ENCODE assay signal across 25 cellular contexts in the genomic region with DNA sequence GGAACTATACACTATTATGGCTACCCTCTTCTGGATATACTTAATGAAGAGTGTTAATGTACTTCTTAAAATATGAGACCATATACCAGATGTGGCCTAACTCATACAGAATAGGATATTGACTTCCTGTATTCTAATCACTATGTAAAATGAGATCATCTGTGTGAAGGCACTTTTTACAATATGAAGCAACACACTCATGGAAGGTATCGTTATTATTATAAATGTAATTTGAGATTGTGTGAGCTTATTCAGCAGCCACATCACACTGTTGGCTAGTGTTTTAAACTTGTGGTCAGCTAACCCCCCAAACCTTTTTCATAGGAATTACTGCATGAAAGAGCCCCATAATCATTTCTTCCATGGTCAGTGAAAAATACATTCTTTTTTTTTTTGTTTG.
DNase-seq lines count a peak whose midpoint lies in the region; ATAC-seq and TF ChIP-seq lines count a peak whose summit lies in the region.
"Had no signal": no experiment of that assay in that cellular context is flagged by ENCODE, and none has a peak within 500 bp of the region (broad histone marks: within the 10 kb centered on the region; RNA-seq: fewer than 3 reads in every experiment).

No MANE protein-coding gene starts in this region.

- no peak for TF ChIP-seq CTCF in astrocyte of the spinal cord (IDR thresholded peaks at IDR 0.05; ENCODE audit: low read depth, low read length)
- no peak for TF ChIP-seq CTCF in fibroblast of mammary gland (conservative IDR thresholded peaks at IDR 0.05; ENCODE audit: control insufficient read depth, insufficient read depth, low read depth, low read length)

- no peaks in the 10 kb centered on the region for H3K4me1 Mint-ChIP-seq in activated CD8-positive, alpha-beta T cell treated with anti-CD3 and anti-CD28 coated beads, Interleukin-2, amount 10 ng/mL, durations not matched to agents 7 days and 5 days (ENCODE audit: low read depth)

- no peak overlapping the region for H3K4me3 Mint-ChIP-seq in activated CD8-positive, alpha-beta T cell treated with anti-CD3 and anti-CD28 coated beads, Interleukin-2, amount 10 ng/mL, durations not matched to agents 7 days and 5 days
- H3K4me3 Mint-ChIP-seq: CD8-positive, alpha-beta T cell; IgD-negative memory B cell had no signal

- H3K36me3 Mint-ChIP-seq in activated CD8-positive, alpha-beta T cell treated with anti-CD3 and anti-CD28 coated beads, Interleukin-2, amount 10 ng/mL, durations not matched to agents 7 days and 5 days (ENCODE audit: low read depth): no peaks in the 10 kb centered on the region
- H3K36me3 Mint-ChIP-seq: CD8-positive, alpha-beta T cell; IgD-negative memory B cell had no signal

- ATAC-seq in GM18868 (IDR thresholded peaks at IDR 0.05; ENCODE audit: unreplicated experiment): no peak
- ATAC-seq in activated CD8-positive, alpha-beta T cell treated with anti-CD3 and anti-CD28 coated beads, Interleukin-2, amount 10 ng/mL, durations not matched to agents 7 days and 5 days: no peak
- ATAC-seq: CD8-positive, alpha-beta T cell; HCT116; Panc1 had no signal

- CTCF ChIA-PET in activated CD8-positive, alpha-beta T cell treated with anti-CD3 and anti-CD28 coated beads, Interleukin-2, amount 10 ng/mL, durations not matched to agents 7 days and 5 days (lab: Charles Lee): no interaction called here

- H3K27me3 ChIP-seq in MG63: no peaks in the 10 kb centered on the region

- in situ Hi-C loops in astrocyte of the spinal cord (cut with HindIII; ENCODE audit: low sequenced_read_pairs): no loop called here

- no peaks in the 10 kb centered on the region for H3K36me3 ChIP-seq in MG63

- no peaks in the 10 kb centered on the region for H3K9me3 Mint-ChIP-seq in activated CD8-positive, alpha-beta T cell treated with anti-CD3 and anti-CD28 coated beads, Interleukin-2, amount 10 ng/mL, durations not matched to agents 7 days and 5 days (ENCODE audit: insufficient read depth)

- POLR2A ChIA-PET in activated CD8-positive, alpha-beta T cell treated with anti-CD3 and anti-CD28 coated beads, Interleukin-2, amount 10 ng/mL, durations not matched to agents 7 days and 5 days (lab: Charles Lee): no interaction called here

- DNase-seq in NCI-H510A treated with DMSO at 0.1 percent for 48 hours (lab: John Stamatoyannopoulos, UW) (peak; percentile 0), NCI-H510A (lab: John Stamatoyannopoulos, UW) (no peak), astrocyte of the spinal cord (ENCODE audit: low read depth, low spot score) (peak; percentile 51), fibroblast of mammary gland (ENCODE audit: low read depth) (peak; percentile 62), MG63 (no peak), SW480 (ENCODE audit: low spot score) (no peak)
- no peak for DNase-seq in activated CD8-positive, alpha-beta T cell treated with anti-CD3 and anti-CD28 coated beads, Interleukin-2, amount 10 ng/mL, durations not matched to agents 7 days and 5 days
- DNase-seq: AML-193; C1 segment of cervical spinal cord; CD8-positive, alpha-beta T cell; DMS153; GOT3; Karpas-422; NCI-H1092; NCI-H1436; NCI-H187 treated with DMSO at 0.1 percent for 48 hours; NCI-H2107; NCI-H774; NK-92 treated with Interleukin-12 subunit alpha and Interleukin-12 subunit beta, amount 100 ng/mL, for 24 hours; SIG-M5; SK-N-SH had no signal

- no peak overlapping the region for H3K27ac Mint-ChIP-seq in activated CD8-positive, alpha-beta T cell treated with anti-CD3 and anti-CD28 coated beads, Interleukin-2, amount 10 ng/mL, durations not matched to agents 7 days and 5 days
- H3K27ac Mint-ChIP-seq: CD8-positive, alpha-beta T cell; IgD-negative memory B cell had no signal

- no peaks in the 10 kb centered on the region for H3K9me3 ChIP-seq in MG63

- H3K27me3 Mint-ChIP-seq in activated CD8-positive, alpha-beta T cell treated with anti-CD3 and anti-CD28 coated beads, Interleukin-2, amount 10 ng/mL, durations not matched to agents 7 days and 5 days (ENCODE audit: low read depth): no peaks in the 10 kb centered on the region
- H3K27me3 Mint-ChIP-seq: IgD-negative memory B cell had no signal

- H3K4me3 ChIP-seq in astrocyte of the spinal cord (ENCODE audit: low read depth, low read length) (no peak overlapping the region), fibroblast of mammary gland (ENCODE audit: control insufficient read depth, low read depth, low read length) (no peak overlapping the region), MG63 (no peak overlapping the region)

Comparison
In these comparisons a context has a peak if more than half of its experiments do, and no peak if none do; other contexts are left out.
1. DNase-seq: peak in NCI-H510A treated with DMSO at 0.1 percent for 48 hours (single experiment), astrocyte of the spinal cord (single experiment) and fibroblast of mammary gland (single experiment); none in NCI-H510A (single experiment), MG63 (single experiment), SW480 (single experiment) and activated CD8-positive, alpha-beta T cell treated with anti-CD3 and anti-CD28 coated beads, Interleukin-2, amount 10 ng/mL, durations not matched to agents 7 days and 5 days (single experiment).